Comparison of ENCODE assay signal across 8 cellular contexts in genomic region chr1:207825719-207826556, GRCh38.
DNase-seq lines count a peak whose midpoint lies in the region; ATAC-seq and TF ChIP-seq lines count a peak whose summit lies in the region.

No MANE protein-coding gene starts in this region.

- peak overlapping the region; percentile 99 for H3K27ac Mint-ChIP-seq in central memory CD8-positive, alpha-beta T cell (ENCODE audit: low read depth)
- H3K27ac Mint-ChIP-seq in neural progenitor cell: no peak overlapping the region

- peaks cover 6% of the 10 kb centered on the region for H3K9me3 Mint-ChIP-seq in central memory CD8-positive, alpha-beta T cell
- H3K9me3 Mint-ChIP-seq in neural progenitor cell: peaks cover 2% of the 10 kb centered on the region

- peaks cover 10% of the 10 kb centered on the region for H3K27me3 Mint-ChIP-seq in central memory CD8-positive, alpha-beta T cell
- H3K27me3 Mint-ChIP-seq in neural progenitor cell (ENCODE audit: insufficient read depth, low read depth): peaks cover 5% of the 10 kb centered on the region

- no peak overlapping the region for H3K9ac ChIP-seq in neural progenitor cell

- peaks cover 60% of the 10 kb centered on the region for H3K4me1 ChIP-seq in mucosa of descending colon (ENCODE audit: low read depth)
- no peaks in the 10 kb centered on the region for H3K4me1 ChIP-seq in neural progenitor cell

- intact Hi-C loops in mucosa of descending colon (cut with DNase I, micrococcal nuclease): loop anchor here in 1 of 2 donors (5.0 kb wide), 1 partner anchor 136 kb away; no protein-coding TSS in a partner anchor

- no peaks in the 10 kb centered on the region for H3K79me2 ChIP-seq in neural progenitor cell (ENCODE audit: low read depth)

- H3K36me3 ChIP-seq in mucosa of descending colon (ENCODE audit: low read depth): no peaks in the 10 kb centered on the region
- no peaks in the 10 kb centered on the region for H3K36me3 ChIP-seq in neural progenitor cell

- H4K20me1 ChIP-seq in neural progenitor cell (ENCODE audit: low read depth): no peaks in the 10 kb centered on the region

- peaks cover 76% of the 10 kb centered on the region for H3K4me1 Mint-ChIP-seq in central memory CD8-positive, alpha-beta T cell
- peaks cover 30% of the 10 kb centered on the region for H3K4me1 Mint-ChIP-seq in neural progenitor cell

- no peak overlapping the region for H3K4me2 ChIP-seq in neural progenitor cell

- ATAC-seq in HG03342 (IDR thresholded peaks at IDR 0.05; ENCODE audit: unreplicated experiment): peak; percentile 63
- ATAC-seq in central memory CD8-positive, alpha-beta T cell (replicated peaks; ENCODE audit: extremely low read depth, poor library complexity, severe bottlenecking): peak; percentile 86
- peak; percentile 37 for ATAC-seq in mucosa of descending colon

- no peaks in the 10 kb centered on the region for H3F3A ChIP-seq in neural progenitor cell (ENCODE audit: low read depth)

- peak; percentile 54 for TF ChIP-seq POLR2A in GM19193 (IDR thresholded peaks at IDR 0.05; ENCODE audit: extremely low read depth, insufficient read depth, insufficient read length)

- peaks cover 29% of the 10 kb centered on the region for H3K36me3 Mint-ChIP-seq in central memory CD8-positive, alpha-beta T cell (ENCODE audit: insufficient read depth)
- no peaks in the 10 kb centered on the region for H3K36me3 Mint-ChIP-seq in neural progenitor cell

- H3K4me3 Mint-ChIP-seq in central memory CD8-positive, alpha-beta T cell: peak overlapping the region; percentile 84
- H3K4me3 Mint-ChIP-seq in neural progenitor cell: no peak overlapping the region

- H3K27ac ChIP-seq in VCaP (peak overlapping the region; percentile 97), neural progenitor cell (no peak overlapping the region)

- H2AFZ ChIP-seq in neural progenitor cell (replicated peaks): no peak overlapping the region

- peak; percentile 60 to 86 for DNase-seq in central memory CD8-positive, alpha-beta T cell (ENCODE audit: low spot score in 2 of 2)
- DNase-seq in mucosa of descending colon: peak; percentile 76 to 89 (median 77)
- peak; percentile 69 to 91 for DNase-seq in stimulated activated CD8-positive, alpha-beta memory T cell treated with anti-CD3 and anti-CD28 coated beads, Interleukin-7, amount 100 ng/mL, for 48 hours (ENCODE audit: extremely low read depth in 1 of 2, low read depth in 1 of 2)
- DNase-seq in NCI-H526 (lab: John Stamatoyannopoulos, UW): no peak
- DNase-seq in neural progenitor cell (ENCODE audit: low spot score): no peak

- no peak for TF ChIP-seq CTCF in VCaP (conservative IDR thresholded peaks at IDR 0.05)
- TF ChIP-seq CTCF in mucosa of descending colon (IDR thresholded peaks at IDR 0.05): no peak
- TF ChIP-seq CTCF in neural progenitor cell (IDR thresholded peaks at IDR 0.05): no peak

- H3K9me3 ChIP-seq in mucosa of descending colon (no peaks in the 10 kb centered on the region), neural progenitor cell (ENCODE audit: low read depth) (no peaks in the 10 kb centered on the region)

- H3K4me3 ChIP-seq in mucosa of descending colon (no peak overlapping the region), neural progenitor cell (no peak overlapping the region)

- H3K27me3 ChIP-seq in neural progenitor cell: no peaks in the 10 kb centered on the region

Comparison
In these comparisons a context has a peak if more than half of its experiments do, and no peak if none do; other contexts are left out.
1. DNase-seq: peak in central memory CD8-positive, alpha-beta T cell (2 of 2), mucosa of descending colon (3 of 3) and stimulated activated CD8-positive, alpha-beta memory T cell treated with anti-CD3 and anti-CD28 coated beads, Interleukin-7, amount 100 ng/mL, for 48 hours (2 of 2); none in NCI-H526 (0 of 2) and neural progenitor cell (single experiment).
2. Peak in every context shown above with its lines, with median percentiles within 50 percentile points of each other: ATAC-seq.